ENCODE assay signal across 8 cellular contexts in the genomic region with DNA sequence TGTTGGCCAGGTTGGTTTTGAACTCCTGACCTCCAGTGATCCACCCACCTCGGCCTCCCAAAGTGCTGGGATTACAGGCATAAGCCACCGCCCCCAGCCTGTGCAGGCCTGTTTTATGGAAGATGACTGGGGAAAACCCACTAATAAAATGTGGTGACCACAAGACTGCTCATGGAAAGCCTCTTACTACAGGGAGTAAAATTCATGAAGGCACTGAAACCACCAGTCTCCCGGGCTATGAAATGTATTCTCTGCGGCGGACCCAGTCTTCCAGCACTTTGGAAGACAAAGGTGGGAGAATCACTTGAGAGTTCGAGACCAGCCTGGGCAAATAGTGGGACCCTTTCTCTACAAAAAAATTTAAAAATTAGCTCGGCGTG. TPM values are rescaled to one million over a fixed set of nuclear protein-coding genes. Genes with fewer than 3 reads are reported as not detected.
DNase-seq lines count a peak whose midpoint lies in the region; ATAC-seq, FAIRE-seq and TF ChIP-seq lines count a peak whose summit lies in the region.
"Not testable (repeated sequence)": the region's sequence is repeated elsewhere in the genome, so short reads cannot be mapped to it uniquely, and the experiment has no call there.

No MANE protein-coding gene starts in this region.

- H3K9me1 ChIP-seq in K562 (ENCODE audit: control insufficient read depth, insufficient read depth, low read length): not testable (repeated sequence)

- not testable (repeated sequence) for ATAC-seq in CD8-positive, alpha-beta T cell; activated CD4-positive, alpha-beta T cell treated with anti-CD3 and anti-CD28 coated beads for 36 hours; K562; pancreas

- in situ Hi-C loops in K562 (cut with MboI): loop anchor here (10.0 to 25.0 kb wide), 3 partner anchors 163 to 1563 kb away; a partner anchor contains a TSS

- peak overlapping the region; percentile 94 for H3K4me3 Mint-ChIP-seq in CD8-positive, alpha-beta T cell
- peak overlapping the region; percentile 95 for H3K4me3 Mint-ChIP-seq in activated CD4-positive, alpha-beta T cell treated with anti-CD3 and anti-CD28 coated beads for 36 hours

- H3K4me1 Mint-ChIP-seq in CD8-positive, alpha-beta T cell (ENCODE audit: low read depth): peaks cover 10% of the 10 kb centered on the region
- peaks cover 11% of the 10 kb centered on the region for H3K4me1 Mint-ChIP-seq in activated CD4-positive, alpha-beta T cell treated with anti-CD3 and anti-CD28 coated beads for 36 hours

- TF ChIP-seq CTCF in CD8-positive, alpha-beta T cell (IDR thresholded peaks at IDR 0.05); LNCaP clone FGC (IDR thresholded peaks at IDR 0.05; ENCODE audit: control insufficient read depth, extremely low read depth, insufficient read depth); K562 (IDR thresholded peaks at IDR 0.05 in 2 of 3, conservative IDR thresholded peaks at IDR 0.05 in 1 of 3; ENCODE audit: insufficient read depth in 2 of 3, low read depth in 1 of 3, low read length in 3 of 3); esophagus muscularis mucosa (IDR thresholded peaks at IDR 0.05); lower leg skin (IDR thresholded peaks at IDR 0.05); pancreas (IDR thresholded peaks at IDR 0.05): not testable (repeated sequence)

- H4K20me1 ChIP-seq in K562 (replicated peaks; ENCODE audit: control insufficient read depth, insufficient read depth, low read length): not testable (repeated sequence)

- not testable (repeated sequence) for TF ChIP-seq EP300 in K562 (IDR thresholded peaks at IDR 0.05; ENCODE audit: low read length); esophagus muscularis mucosa (IDR thresholded peaks at IDR 0.05)

- not testable (repeated sequence) for H3K4me1 ChIP-seq in CD8-positive, alpha-beta T cell (ENCODE audit: insufficient read depth, low read length); pancreas; thymus (ENCODE audit: control insufficient read depth, insufficient read depth, low read length)
- H3K4me1 ChIP-seq in K562 (replicated peaks in 1 of 2; ENCODE audit: control insufficient read depth in 2 of 2, insufficient read depth in 2 of 2, low read length in 2 of 2): peaks cover 3 to 10% of the 10 kb centered on the region in 2 experiments; a peak in 3 of 5 replicates
- H3K4me1 ChIP-seq in esophagus muscularis mucosa: peaks cover 6 to 19% (median 13%) of the 10 kb centered on the region in 4 donors

- 86% methylated on average over 4 of the region's 8 CpGs for WGBS in K562 (ENCODE audit: insufficient coverage, low coverage, missing lambda C conversion rate)
- WGBS in esophagus muscularis mucosa: 96% methylated on average over 4 of the region's 8 CpGs
- WGBS in lower leg skin, 2 donors: 72 to 82% methylated on average over 6 of the region's 8 CpGs
- WGBS in pancreas, 2 donors: 77 to 91% methylated on average over 3 to 6 of the region's 8 CpGs
- WGBS in thymus: 89% methylated on average over 5 of the region's 8 CpGs

- FAIRE-seq in K562 (lab: Jason Lieb, UNC); pancreas (lab: Jason Lieb, UNC): not testable (repeated sequence)

- not testable (repeated sequence) for H3K36me3 ChIP-seq in CD8-positive, alpha-beta T cell (ENCODE audit: insufficient read depth, low read length); thymus (ENCODE audit: control insufficient read depth, insufficient read depth)
- H3K36me3 ChIP-seq in K562 (ENCODE audit: control insufficient read depth, insufficient read depth, low read length) (peaks cover 19% of the 10 kb centered on the region), esophagus muscularis mucosa (peaks cover 11 to 22% (median 21%) of the 10 kb centered on the region in 4 donors), pancreas (peaks cover 0 to 13% (median 7%) of the 10 kb centered on the region in 3 donors)

- not testable (repeated sequence) for TF ChIP-seq POLR2A in K562 (conservative IDR thresholded peaks at IDR 0.05); esophagus muscularis mucosa (IDR thresholded peaks at IDR 0.05; ENCODE audit: low read depth); lower leg skin (IDR thresholded peaks at IDR 0.05)

- intact Hi-C loops in CD8-positive, alpha-beta T cell (cut with DNase I, micrococcal nuclease): loop anchor here (5.0 to 10.0 kb wide), 4 partner anchors 361 to 458 kb away; a partner anchor contains a TSS
- intact Hi-C loops in activated CD4-positive, alpha-beta T cell treated with anti-CD3 and anti-CD28 coated beads for 36 hours (cut with DNase I, micrococcal nuclease): loop anchor here in 1 of 2 experiments (5.0 to 10.0 kb wide), 3 partner anchors 451 to 663 kb away; a partner anchor contains a TSS
- intact Hi-C loops in K562 (cut with micrococcal nuclease): loop anchor here (10.0 kb wide), 2 partner anchors 361 to 691 kb away; no protein-coding TSS in a partner anchor
- intact Hi-C loops in esophagus muscularis mucosa (cut with DNase I); lower leg skin (cut with DNase I; ENCODE audit: low total_unique reads); pancreas (cut with DNase I): not testable (repeated sequence)

- H3K9ac ChIP-seq in K562 (ENCODE audit: insufficient read depth in 1 of 2, low read depth in 2 of 2, low read length in 2 of 2): peak overlapping the region; percentile 92 to 94; a peak in 3 of 4 replicates

- H3K27me3 Mint-ChIP-seq in CD8-positive, alpha-beta T cell (ENCODE audit: low read depth); activated CD4-positive, alpha-beta T cell treated with anti-CD3 and anti-CD28 coated beads for 36 hours: not testable (repeated sequence)

- peak overlapping the region; percentile 98 for H3K4me2 ChIP-seq in K562 (ENCODE audit: insufficient read depth, low read length)

- CTCF ChIA-PET in CD8-positive, alpha-beta T cell (lab: Charles Lee); activated CD4-positive, alpha-beta T cell treated with anti-CD3 and anti-CD28 coated beads for 36 hours (lab: Charles Lee); K562 (lab: Yijun Ruan, JAX; ENCODE audit: low intra/inter-chr PET ratio): not testable (repeated sequence)

- peaks cover 24% of the 10 kb centered on the region for H3K36me3 Mint-ChIP-seq in CD8-positive, alpha-beta T cell
- H3K36me3 Mint-ChIP-seq in activated CD4-positive, alpha-beta T cell treated with anti-CD3 and anti-CD28 coated beads for 36 hours (ENCODE audit: low read depth): peaks cover 15% of the 10 kb centered on the region

- peak overlapping the region; percentile 68 for H3K27ac ChIP-seq in CD8-positive, alpha-beta T cell (ENCODE audit: low read depth, low read length)
- H3K27ac ChIP-seq in K562 (ENCODE audit: extremely low read depth, low read depth, low read length): peak overlapping the region; percentile 66; the same call in 2 of the 3 replicates
- H3K27ac ChIP-seq in esophagus muscularis mucosa (replicated peaks in 1 of 4): peak overlapping the region; percentile 93 to 94 (median 94)
- H3K27ac ChIP-seq in pancreas: peak overlapping the region; percentile 71 to 91 (median 84)
- H3K27ac ChIP-seq in thymus (ENCODE audit: low read depth): not testable (repeated sequence)

- peak overlapping the region; percentile 57 for H3K4me3 ChIP-seq in CD8-positive, alpha-beta T cell (ENCODE audit: low read depth, low read length)
- H3K4me3 ChIP-seq in LNCaP clone FGC (ENCODE audit: low read depth, low read length) (peak overlapping the region; percentile 93), K562 (peak overlapping the region; percentile 97), esophagus muscularis mucosa (peak overlapping the region; percentile 76 to 96 (median 90)), lower leg skin (ENCODE audit: low read depth, poor library complexity, severe bottlenecking) (peak overlapping the region; percentile 51), pancreas (peak overlapping the region; percentile 97 to 98 (median 98)), thymus (ENCODE audit: low read length) (peak overlapping the region; percentile 62)

- H3K27ac Mint-ChIP-seq in CD8-positive, alpha-beta T cell: peak overlapping the region; percentile 96
- peak overlapping the region; percentile 89 for H3K27ac Mint-ChIP-seq in activated CD4-positive, alpha-beta T cell treated with anti-CD3 and anti-CD28 coated beads for 36 hours

- POLR2A ChIA-PET in CD8-positive, alpha-beta T cell (lab: Charles Lee); activated CD4-positive, alpha-beta T cell treated with anti-CD3 and anti-CD28 coated beads for 36 hours (lab: Charles Lee); K562 (lab: Yijun Ruan, JAX): not testable (repeated sequence)

- H3K79me2 ChIP-seq in K562 (ENCODE audit: control insufficient read depth, insufficient read depth, low read length): peaks cover 21% of the 10 kb centered on the region

- not testable (repeated sequence) for H3K9me3 Mint-ChIP-seq in CD8-positive, alpha-beta T cell; activated CD4-positive, alpha-beta T cell treated with anti-CD3 and anti-CD28 coated beads for 36 hours (ENCODE audit: low read depth)

- TF ChIP-seq RAD21 in K562 (CRISPR knock-in tag; conservative IDR thresholded peaks at IDR 0.05 in 1 of 2, IDR thresholded peaks at IDR 0.05 in 1 of 2): not testable (repeated sequence)

- not testable (repeated sequence) for DNase-seq in CD8-positive, alpha-beta T cell; LNCaP clone FGC (ENCODE audit: low read depth); activated CD4-positive, alpha-beta T cell treated with anti-CD3 and anti-CD28 coated beads for 36 hours; K562 (ENCODE audit: extremely low read depth in 1 of 4, low spot score in 3 of 4); esophagus muscularis mucosa (ENCODE audit: extremely low spot score); lower leg skin (ENCODE audit: low spot score in 2 of 2)
- DNase-seq in pancreas: peak in 1 of 6 donors; percentile 7

- H2AFZ ChIP-seq in K562 (ENCODE audit: low read depth, low read length): peak overlapping the region; percentile 99

- not testable (repeated sequence) for H3K27me3 ChIP-seq in CD8-positive, alpha-beta T cell (ENCODE audit: insufficient read depth, low read length); K562 (ENCODE audit: control insufficient read depth in 2 of 2, insufficient read depth in 2 of 2, low read length in 2 of 2); esophagus muscularis mucosa; pancreas; thymus (ENCODE audit: control insufficient read depth, insufficient read depth)

- BruUV-seq in K562 (replicated peaks; lab: Mats Ljungman, UMichigan): not testable (repeated sequence)

- not testable (repeated sequence) for H3K9me3 ChIP-seq in CD8-positive, alpha-beta T cell (ENCODE audit: low read length); K562 (replicated peaks; ENCODE audit: control insufficient read depth, insufficient read depth, low read depth, low read length); esophagus muscularis mucosa; pancreas; thymus (ENCODE audit: control insufficient read depth)

RNA-seq across cellular contexts. Expression of a gene that starts 0.7 kb away (rescaled TPM):
- total RNA-seq in CD8-positive, alpha-beta T cell: 10 to 100 TPM; 18.0 to 20.1 TPM
- total RNA-seq in activated CD4-positive, alpha-beta T cell treated with anti-CD3 and anti-CD28 coated beads for 36 hours: 10 to 100 TPM; 35.9 to 52.1 TPM
- 40.0 and 67.1 TPM in 2 replicates for total RNA-seq in K562 (2011; cell fraction: chromatin; rRNA removed; ENCODE audit: low replicate concordance)
- 37.7 and 41.1 TPM in 2 replicates for total RNA-seq in K562 (2011; cell fraction: nucleolus; rRNA removed)
- total RNA-seq in K562 (2011; cell fraction: nucleoplasm; rRNA removed): 32.6 and 36.3 TPM in 2 replicates
- total RNA-seq in K562 (2014; rRNA removed): 103 TPM in 2 replicates
- total RNA-seq in K562 (2014; rRNA removed; fragmentation: Illumina TruSeq; extraction: Trizol): 54.8 and 61.6 TPM in 2 replicates
- total RNA-seq in K562 (2015; rRNA removed; fragmentation: Illumina TruSeq; extraction: Trizol): 63.5 and 64.7 TPM in 2 replicates
- 97.2 and 104 TPM in 2 replicates for total RNA-seq in K562 (2021)
- polyA plus RNA-seq in K562 (2011; rRNA removed): 58.2 and 75.8 TPM in 2 replicates
- 52.0 and 58.7 TPM in 2 replicates for polyA plus RNA-seq in K562 (2011; cell fraction: cytosol; rRNA removed)
- polyA plus RNA-seq in K562 (2011; cell fraction: nucleus; rRNA removed): 32.6 and 33.3 TPM in 2 replicates
- 60.9 and 95.2 TPM in 2 replicates for polyA plus RNA-seq in K562 (2012)
- polyA plus RNA-seq in K562 (2014; fragmentation: Illumina TruSeq; extraction: Trizol): 87.3 and 95.3 TPM in 2 replicates
- polyA plus RNA-seq in K562 (2014; fragmentation: Nextera tagmentation; extraction: Ambion mirVana): 1 to 10 TPM; 1.6 to 4.0 TPM
- 88.8 and 89.8 TPM in 2 replicates for polyA plus RNA-seq in K562 (2014; rRNA removed)
- 35.3 and 51.6 TPM in 2 replicates for polyA minus RNA-seq in K562 (2011; rRNA and poly(A)+ RNA removed)
- polyA minus RNA-seq in K562 (2011; cell fraction: cytosol; rRNA and poly(A)+ RNA removed): 14.3 and 22.3 TPM in 2 replicates
- 12.6 and 13.2 TPM in 2 replicates for polyA minus RNA-seq in K562 (2011; cell fraction: nucleus; rRNA and poly(A)+ RNA removed)
- total RNA-seq in esophagus muscularis mucosa: 10 to 100 TPM; 48.6 to 66.2 (median 53.6) TPM
- total RNA-seq in lower leg skin: 10 to 100 TPM; 22.7 to 47.6 (median 37.1) TPM
- 10 to 100 TPM; 12.2 to 20.7 (median 17.2) TPM for total RNA-seq in pancreas
- polyA plus RNA-seq in pancreas: 10 to 100 TPM; 15.5 to 18.7 TPM
- polyA plus RNA-seq in thymus: 22.9 TPM

RNA-seq across cellular contexts. Expression of a gene that starts 18.1 kb away (rescaled TPM):
- 10 to 100 TPM; 46.9 to 50.9 TPM for total RNA-seq in CD8-positive, alpha-beta T cell
- 1 to 10 TPM; 7.3 to 7.8 TPM for total RNA-seq in activated CD4-positive, alpha-beta T cell treated with anti-CD3 and anti-CD28 coated beads for 36 hours
- 22.2 and 28.1 TPM in 2 replicates for total RNA-seq in K562 (2011; cell fraction: chromatin; rRNA removed; ENCODE audit: low replicate concordance)
- 9.6 and 12.2 TPM in 2 replicates for total RNA-seq in K562 (2011; cell fraction: nucleolus; rRNA removed)
- total RNA-seq in K562 (2011; cell fraction: nucleoplasm; rRNA removed): 10.9 and 17.3 TPM in 2 replicates
- total RNA-seq in K562 (2014; rRNA removed) (6.6 and 15.4 TPM in 2 replicates), K562 (2014; rRNA removed; fragmentation: Illumina TruSeq; extraction: Trizol) (6.9 and 8.5 TPM in 2 replicates), K562 (2015; rRNA removed; fragmentation: Illumina TruSeq; extraction: Trizol) (7.6 and 10.7 TPM in 2 replicates), K562 (2021) (8.6 and 10.2 TPM in 2 replicates), esophagus muscularis mucosa (10 to 100 TPM; 60.3 to 80.7 (median 76.7) TPM), lower leg skin (10 to 100 TPM; 20.4 to 53.1 (median 31.3) TPM), pancreas (10 to 100 TPM; 18.0 to 29.4 (median 25.7) TPM)
- polyA plus RNA-seq in K562 (2011; rRNA removed) (10.3 and 12.3 TPM in 2 replicates), K562 (2014; fragmentation: Illumina TruSeq; extraction: Trizol) (3.1 and 3.3 TPM in 2 replicates), K562 (2014; fragmentation: Nextera tagmentation; extraction: Ambion mirVana) (1 to 10 TPM; 1.2 to 1.5 TPM), K562 (2014; rRNA removed) (9.9 and 13.3 TPM in 2 replicates), pancreas (10 to 100 TPM; 20.5 to 30.4 TPM), thymus (21.3 TPM)
- 5.9 and 8.6 TPM in 2 replicates for polyA plus RNA-seq in K562 (2011; cell fraction: cytosol; rRNA removed)
- 9.7 and 10.1 TPM in 2 replicates for polyA plus RNA-seq in K562 (2011; cell fraction: nucleus; rRNA removed)
- 11.1 and 13.1 TPM in 2 replicates for polyA plus RNA-seq in K562 (2012)
- 8.2 and 13.5 TPM in 2 replicates for polyA minus RNA-seq in K562 (2011; rRNA and poly(A)+ RNA removed)
- 2.7 and 4.7 TPM in 2 replicates for polyA minus RNA-seq in K562 (2011; cell fraction: cytosol; rRNA and poly(A)+ RNA removed)
- 3.9 and 7.1 TPM in 2 replicates for polyA minus RNA-seq in K562 (2011; cell fraction: nucleus; rRNA and poly(A)+ RNA removed)
